In genomic region chr3:100708989-100709839, GRCh38 we compare ENCODE assay signal across 1 cellular context.
TF ChIP-seq lines count a peak whose summit lies in the region.

TSS of gene TFG (plus strand) at chr3:100709494. CDS start at chr3:100713686, 4,192 bp downstream.

TF ChIP-seq in GM23338, 12 proteins besides CTCF, POLR2A, EP300 and RAD21 (continued from another document):
- TF ChIP-seq ZNF462 (CRISPR knock-in tag; IDR thresholded peaks at IDR 0.05) (no peak), POLR2AphosphoS5 (IDR thresholded peaks at IDR 0.05; ENCODE audit: low read depth) (peak; percentile 85), ETS1 (IDR thresholded peaks at IDR 0.05) (peak; percentile 45; the same call in 1 of the 2 replicates), ZNF331 (CRISPR knock-in tag; IDR thresholded peaks at IDR 0.05; ENCODE audit: low read depth) (no peak)
